Comparison of ENCODE assay signal across 21 cellular contexts in genomic region chr9:125985998-125986655, GRCh38.
A peak's percentile ranks its signal among the peaks of the same experiment; 100 is the strongest.
DNase-seq lines count a peak whose midpoint lies in the region; ATAC-seq and TF ChIP-seq lines count a peak whose summit lies in the region.
"Had no signal": no experiment of that assay in that cellular context is flagged by ENCODE, and none has a peak within 500 bp of the region (broad histone marks: within the 10 kb centered on the region; RNA-seq: fewer than 3 reads in every experiment).

No MANE protein-coding gene starts in this region.

- no peak overlapping the region for H3K27ac Mint-ChIP-seq in natural killer cell
- H3K27ac Mint-ChIP-seq: CD8-positive, alpha-beta T cell had no signal

- H3K27me3 ChIP-seq in H7 (ENCODE audit: control insufficient read depth, insufficient read depth, low read length), result no peaks in the 10 kb centered on the region
- no peaks in the 10 kb centered on the region for H3K27me3 ChIP-seq in sigmoid colon
- H3K27me3 ChIP-seq in lower lobe of right lung (ENCODE audit: low read depth), result no peaks in the 10 kb centered on the region
- H3K27me3 ChIP-seq: BLaER1 treated with 17β-estradiol and CSF1 and Interleukin-3, amounts not matched to agents 10 nM and 100 nM had no signal

- no peaks in the 10 kb centered on the region for H3K4me1 ChIP-seq in sigmoid colon
- no peaks in the 10 kb centered on the region for H3K4me1 ChIP-seq in lower lobe of right lung

- TF ChIP-seq CTCF in coronary artery (IDR thresholded peaks at IDR 0.05) (no peak), natural killer cell (IDR thresholded peaks at IDR 0.05) (no peak), sigmoid colon (IDR thresholded peaks at IDR 0.05) (no peak), lower lobe of right lung (IDR thresholded peaks at IDR 0.05) (no peak)

- no peak overlapping the region for H3K27ac ChIP-seq in coronary artery
- H3K27ac ChIP-seq in sigmoid colon, result no peak overlapping the region
- H3K27ac ChIP-seq in lower lobe of right lung, result no peak overlapping the region
- H3K27ac ChIP-seq: BLaER1 treated with 17β-estradiol and CSF1 and Interleukin-3, amounts not matched to agents 10 nM and 100 nM; KMS-11 had no signal

- no peak overlapping the region for H3K4me3 Mint-ChIP-seq in natural killer cell
- H3K4me3 Mint-ChIP-seq: CD8-positive, alpha-beta T cell had no signal

- no peaks in the 10 kb centered on the region for H3K36me3 Mint-ChIP-seq in natural killer cell
- H3K36me3 Mint-ChIP-seq: CD8-positive, alpha-beta T cell had no signal

- H3K4me1 Mint-ChIP-seq in natural killer cell, result no peaks in the 10 kb centered on the region

- H3K27me3 Mint-ChIP-seq in natural killer cell (ENCODE audit: low read depth in 2 of 2), result peaks cover 3 to 6% of the 10 kb centered on the region in 2 donors

- peaks cover 0 to 5% of the 10 kb centered on the region in 2 donors for H3K9me3 Mint-ChIP-seq in natural killer cell
- H3K9me3 Mint-ChIP-seq: CD8-positive, alpha-beta T cell had no signal

- DNase-seq in H7, result peak; percentile 36
- DNase-seq in coronary artery (ENCODE audit: low spot score), result peak; percentile 62
- peak; percentile 11 for DNase-seq in natural killer cell
- DNase-seq in sigmoid colon, result peak; percentile 37
- DNase-seq in lower lobe of right lung, result no peak
- DNase-seq: Calu3, DMS53, EL, GOT3, MV-4-11, NCI-H1694 treated with DMSO at 0.1 percent for 48 hours, NCI-H2107, NCI-H226, NCI-H82, SHP77 had no signal

- H3K4me3 ChIP-seq in H7 (ENCODE audit: insufficient read depth, low read depth, low read length) (no peak overlapping the region), coronary artery (no peak overlapping the region), sigmoid colon (no peak overlapping the region), lower lobe of right lung (no peak overlapping the region)
- H3K4me3 ChIP-seq: BLaER1 treated with 17β-estradiol and CSF1 and Interleukin-3, amounts not matched to agents 10 nM and 100 nM; GM12878 had no signal

- intact Hi-C loops in natural killer cell (cut with micrococcal nuclease), result no loop called here
- intact Hi-C loops in sigmoid colon (cut with DNase I), result no loop called here
- intact Hi-C loops in lower lobe of right lung (cut with DNase I), result no loop called here

- 83 to 88% methylated on average over 17 of the region's 17 CpGs for WGBS in sigmoid colon, 2 donors

- H3K9me3 ChIP-seq in sigmoid colon (no peaks in the 10 kb centered on the region), lower lobe of right lung (no peaks in the 10 kb centered on the region)

- no peak for ATAC-seq in natural killer cell
- ATAC-seq in GM19035 (IDR thresholded peaks at IDR 0.05; ENCODE audit: unreplicated experiment), result no peak
- no peak for ATAC-seq in HG03196 (IDR thresholded peaks at IDR 0.05; ENCODE audit: unreplicated experiment)
- ATAC-seq in lower lobe of right lung, result no peak
- ATAC-seq: CD8-positive, alpha-beta T cell; GM12878 had no signal

- no peak for TF ChIP-seq POLR2A in sigmoid colon (IDR thresholded peaks at IDR 0.05)

- H3K36me3 ChIP-seq in H7 (replicated peaks; ENCODE audit: control insufficient read depth, insufficient read depth, low read length) (no peaks in the 10 kb centered on the region), sigmoid colon (no peaks in the 10 kb centered on the region), lower lobe of right lung (no peaks in the 10 kb centered on the region)
- H3K36me3 ChIP-seq: BLaER1 treated with 17β-estradiol and CSF1 and Interleukin-3, amounts not matched to agents 10 nM and 100 nM had no signal

- TF ChIP-seq EP300 in sigmoid colon (IDR thresholded peaks at IDR 0.05), result no peak
